In the genomic region with DNA sequence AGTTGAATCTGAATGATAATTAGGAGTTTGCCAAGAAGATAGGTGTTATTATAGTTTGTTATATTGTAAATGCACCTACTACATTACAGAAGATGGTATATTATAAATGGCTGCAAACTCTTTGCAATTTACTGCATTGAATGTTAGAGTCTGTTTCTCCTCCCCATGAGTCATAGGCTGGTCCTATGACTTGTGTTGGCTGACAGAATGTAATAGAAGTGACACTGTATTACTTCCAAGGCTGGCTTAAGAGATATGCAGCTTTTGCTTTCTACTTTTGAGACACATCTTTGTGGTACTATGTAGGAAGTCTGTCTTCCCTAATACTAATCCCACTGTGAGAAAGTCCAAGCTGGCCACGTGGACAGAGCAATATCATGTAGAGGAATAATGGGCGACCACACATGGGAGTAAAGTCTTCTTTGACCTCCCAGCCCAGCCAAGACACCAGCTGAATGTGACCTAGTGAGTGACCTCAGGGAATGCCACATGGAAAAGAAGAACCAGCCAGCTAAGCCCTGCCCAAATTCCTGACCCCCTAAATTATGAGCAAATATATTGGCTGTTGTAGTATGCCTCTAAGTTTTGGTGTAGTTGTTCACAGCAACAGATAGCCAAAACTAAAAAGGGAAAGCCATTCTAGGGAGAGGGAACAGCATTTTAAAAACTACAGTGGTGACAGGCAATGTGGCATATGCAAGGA, we compare ENCODE assay signal across 24 cellular contexts. TPM values are rescaled to one million over a fixed set of nuclear protein-coding genes. Genes with fewer than 3 reads are reported as not detected.
DNase-seq lines count a peak whose midpoint lies in the region; ATAC-seq and TF ChIP-seq lines count a peak whose summit lies in the region.
"Had no signal": no experiment of that assay in that cellular context is flagged by ENCODE, and none has a peak within 500 bp of the region (broad histone marks: within the 10 kb centered on the region; RNA-seq: fewer than 3 reads in every experiment).

No MANE protein-coding gene starts in this region.

- no peak overlapping the region for H3K4me3 Mint-ChIP-seq in activated CD4-positive, alpha-beta T cell treated with anti-CD3 and anti-CD28 coated beads for 36 hours
- no peak overlapping the region for H3K4me3 Mint-ChIP-seq in CD4-positive, alpha-beta memory T cell
- H3K4me3 Mint-ChIP-seq: activated naive CD4-positive, alpha-beta T cell treated with anti-CD3 and anti-CD28 coated beads, Interleukin-2, amount 50 U/mL, for 24 hours had no signal

- no peaks in the 10 kb centered on the region for H3K36me3 ChIP-seq in CD4-positive, alpha-beta memory T cell (ENCODE audit: insufficient read depth, low read length)
- H3K36me3 ChIP-seq: colonic mucosa, right atrium auricular region, upper lobe of right lung had no signal

- no peak overlapping the region for H3K4me3 ChIP-seq in epithelial cell of esophagus (ENCODE audit: low read length)
- H3K4me3 ChIP-seq in right cardiac atrium (ENCODE audit: low read length) = no peak overlapping the region
- H3K4me3 ChIP-seq in CD4-positive, alpha-beta memory T cell (ENCODE audit: low read length in 2 of 2) = no peak overlapping the region
- H3K4me3 ChIP-seq: body of pancreas, colonic mucosa, right atrium auricular region, upper lobe of right lung had no signal

- H3K9me3 Mint-ChIP-seq in activated CD4-positive, alpha-beta T cell treated with anti-CD3 and anti-CD28 coated beads for 36 hours (ENCODE audit: low read depth) = no peaks in the 10 kb centered on the region
- no peaks in the 10 kb centered on the region for H3K9me3 Mint-ChIP-seq in CD4-positive, alpha-beta memory T cell
- H3K9me3 Mint-ChIP-seq: activated naive CD4-positive, alpha-beta T cell treated with anti-CD3 and anti-CD28 coated beads, Interleukin-2, amount 50 U/mL, for 24 hours; naive B cell had no signal

- no peak overlapping the region for H3K27ac Mint-ChIP-seq in activated CD4-positive, alpha-beta T cell treated with anti-CD3 and anti-CD28 coated beads for 36 hours
- no peak overlapping the region for H3K27ac Mint-ChIP-seq in CD4-positive, alpha-beta memory T cell
- H3K27ac Mint-ChIP-seq: activated naive CD4-positive, alpha-beta T cell treated with anti-CD3 and anti-CD28 coated beads, Interleukin-2, amount 50 U/mL, for 24 hours had no signal

- POLR2A ChIA-PET in activated CD4-positive, alpha-beta T cell treated with anti-CD3 and anti-CD28 coated beads for 36 hours (lab: Charles Lee) = no interaction called here
- POLR2A ChIA-PET in CD4-positive, alpha-beta memory T cell (lab: Charles Lee; ENCODE audit: partially characterized antibody) = interaction anchor here (2.0 kb wide), 1 partner anchor 23 kb away, joined by 4 read pairs; a partner anchor contains a TSS

- H3K27me3 Mint-ChIP-seq in activated CD4-positive, alpha-beta T cell treated with anti-CD3 and anti-CD28 coated beads for 36 hours = peaks cover 2% of the 10 kb centered on the region
- no peaks in the 10 kb centered on the region for H3K27me3 Mint-ChIP-seq in CD4-positive, alpha-beta memory T cell

- H3K4me1 Mint-ChIP-seq in activated CD4-positive, alpha-beta T cell treated with anti-CD3 and anti-CD28 coated beads for 36 hours = peaks cover 2% of the 10 kb centered on the region
- H3K4me1 Mint-ChIP-seq in CD4-positive, alpha-beta memory T cell = no peaks in the 10 kb centered on the region
- H3K4me1 Mint-ChIP-seq: activated naive CD4-positive, alpha-beta T cell treated with anti-CD3 and anti-CD28 coated beads, Interleukin-2, amount 50 U/mL, for 24 hours had no signal

- H3K4me1 ChIP-seq in right cardiac atrium (ENCODE audit: control insufficient read depth, insufficient read depth, low read length) = no peaks in the 10 kb centered on the region
- H3K4me1 ChIP-seq in CD4-positive, alpha-beta memory T cell (ENCODE audit: insufficient read depth, low read length) = no peaks in the 10 kb centered on the region
- H3K4me1 ChIP-seq: body of pancreas, colonic mucosa, right atrium auricular region, upper lobe of right lung had no signal

- CTCF ChIA-PET in activated CD4-positive, alpha-beta T cell treated with anti-CD3 and anti-CD28 coated beads for 36 hours (lab: Charles Lee) = interaction anchor here (0.5 to 4.7 kb wide), 2 partner anchors 8 to 50 kb away, joined by 4 to 24 read pairs; no protein-coding TSS in a partner anchor
- CTCF ChIA-PET in CD4-positive, alpha-beta memory T cell (lab: Charles Lee; ENCODE audit: partially characterized antibody) = interaction anchor here (8.9 kb wide), 1 partner anchor 8 kb away, joined by 61 read pairs; no protein-coding TSS in a partner anchor

- H3K27me3 ChIP-seq in right cardiac atrium (ENCODE audit: control insufficient read depth, insufficient read depth) = no peaks in the 10 kb centered on the region
- no peaks in the 10 kb centered on the region for H3K27me3 ChIP-seq in CD4-positive, alpha-beta memory T cell (ENCODE audit: insufficient read depth, low read length)
- H3K27me3 ChIP-seq: body of pancreas, colonic mucosa, right atrium auricular region, upper lobe of right lung had no signal

- no peaks in the 10 kb centered on the region for H3K9me3 ChIP-seq in right cardiac atrium (ENCODE audit: control insufficient read depth, low read length)
- no peaks in the 10 kb centered on the region for H3K9me3 ChIP-seq in CD4-positive, alpha-beta memory T cell (ENCODE audit: control insufficient read depth in 1 of 2, low read length in 2 of 2)
- H3K9me3 ChIP-seq: body of pancreas, colonic mucosa, right atrium auricular region, upper lobe of right lung had no signal

- H3K27ac ChIP-seq in right cardiac atrium (ENCODE audit: low read length) = no peak overlapping the region
- H3K27ac ChIP-seq in CD4-positive, alpha-beta memory T cell (ENCODE audit: low read depth, low read length) = no peak overlapping the region
- H3K27ac ChIP-seq: 22Rv1, body of pancreas, colonic mucosa, right atrium auricular region, RWPE1, upper lobe of right lung had no signal

- intact Hi-C loops in activated CD4-positive, alpha-beta T cell treated with anti-CD3 and anti-CD28 coated beads for 36 hours (cut with DNase I, micrococcal nuclease) = no loop called here
- intact Hi-C loops in right cardiac atrium (cut with DNase I) = no loop called here
- intact Hi-C loops in CD4-positive, alpha-beta memory T cell (cut with micrococcal nuclease) = no loop called here

- 75% methylated on average over 2 of the region's 2 CpGs for WGBS in right cardiac atrium

- no peaks in the 10 kb centered on the region for H3K36me3 Mint-ChIP-seq in activated CD4-positive, alpha-beta T cell treated with anti-CD3 and anti-CD28 coated beads for 36 hours (ENCODE audit: low read depth)
- H3K36me3 Mint-ChIP-seq in CD4-positive, alpha-beta memory T cell = no peaks in the 10 kb centered on the region
- H3K36me3 Mint-ChIP-seq: activated naive CD4-positive, alpha-beta T cell treated with anti-CD3 and anti-CD28 coated beads, Interleukin-2, amount 50 U/mL, for 24 hours; naive B cell had no signal

- peak; percentile 61 for ATAC-seq in activated CD4-positive, alpha-beta T cell treated with anti-CD3 and anti-CD28 coated beads for 36 hours
- no peak for ATAC-seq in right cardiac atrium
- ATAC-seq: body of pancreas, upper lobe of right lung had no signal

- no peak for TF ChIP-seq CTCF in epithelial cell of esophagus (IDR thresholded peaks at IDR 0.05; ENCODE audit: insufficient read depth, low read depth, low read length, missing control alignments)

- no peak for DNase-seq in activated CD4-positive, alpha-beta T cell treated with anti-CD3 and anti-CD28 coated beads for 36 hours
- no peak for DNase-seq in activated CD4-positive, alpha-beta T cell treated with anti-CD3 and anti-CD28 coated beads for 4 hours
- DNase-seq in RKO (ENCODE audit: low spot score) (peak; percentile 40), epithelial cell of esophagus (ENCODE audit: low read depth) (peak; percentile 54), renal cortical epithelial cell (ENCODE audit: low read depth) (peak; percentile 33), right cardiac atrium (no peak), RPMI8226 (no peak)
- DNase-seq in CD4-positive, alpha-beta memory T cell = no peak
- DNase-seq: activated T-cell treated with anti-CD3 and anti-CD28 coated beads, Interleukin-2, amount 50 U/mL, for 48 hours; body of pancreas; Calu3; colonic mucosa; kidney glomerular epithelial cell; mesendoderm; naive B cell; NCI-H2107; NCI-H510A treated with DMSO at 0.1 percent for 48 hours; NK-92 treated with Interleukin-12 subunit alpha and Interleukin-12 subunit beta, amount 100 ng/mL, for 24 hours; stimulated activated CD4-positive, alpha-beta T cell treated with anti-CD3 and anti-CD28 coated beads, Interleukin-15, amount 100 ng/mL, for 24 hours; upper lobe of right lung had no signal

RNA-seq across cellular contexts. Expression of a gene that starts 6.8 kb away (rescaled TPM):
- total RNA-seq in activated CD4-positive, alpha-beta T cell treated with anti-CD3 and anti-CD28 coated beads for 36 hours = 10 to 100 TPM; 87.6 to 96.2 TPM
- total RNA-seq in renal cortical epithelial cell = 101 and 130 TPM in 2 replicates
- total RNA-seq in right cardiac atrium = 100 to 1,000 TPM; 109 to 136 (median 113) TPM
- 117 TPM for polyA plus RNA-seq in right cardiac atrium
- 10 to 100 TPM; 58.3 to 61.7 TPM for total RNA-seq in CD4-positive, alpha-beta memory T cell
- polyA plus RNA-seq in CD4-positive, alpha-beta memory T cell = 10 to 100 TPM; 53.3 to 55.9 TPM

RNA-seq across cellular contexts. Expression of a gene that starts 23.8 kb away (rescaled TPM):
- 10 to 100 TPM; 38.1 to 44.3 TPM for total RNA-seq in activated CD4-positive, alpha-beta T cell treated with anti-CD3 and anti-CD28 coated beads for 36 hours
- total RNA-seq in renal cortical epithelial cell (86.4 and 87.3 TPM in 2 replicates), right cardiac atrium (10 to 100 TPM; 50.0 to 59.4 (median 53.4) TPM)
- polyA plus RNA-seq in right cardiac atrium = 22.4 TPM
- total RNA-seq in CD4-positive, alpha-beta memory T cell = 10 to 100 TPM; 34.9 to 37.0 TPM
- polyA plus RNA-seq in CD4-positive, alpha-beta memory T cell = 10 to 100 TPM; 16.1 to 19.3 TPM

Comparison
In these comparisons a context has a peak if more than half of its experiments do, and no peak if none do; other contexts are left out.
1. DNase-seq: peak in RKO (single experiment), epithelial cell of esophagus (single experiment) and renal cortical epithelial cell (single experiment); none in activated CD4-positive, alpha-beta T cell treated with anti-CD3 and anti-CD28 coated beads for 36 hours (single experiment), activated CD4-positive, alpha-beta T cell treated with anti-CD3 and anti-CD28 coated beads for 4 hours (0 of 2), right cardiac atrium (0 of 3), CD4-positive, alpha-beta memory T cell (0 of 5) and RPMI8226 (single experiment).